13 cellular contexts compared by ENCODE assay signal in genomic region chr9:6418764-6419163, GRCh38. TPM values are rescaled to one million over a fixed set of nuclear protein-coding genes. Genes with fewer than 3 reads are reported as not detected.
DNase-seq lines count a peak whose midpoint lies in the region; ATAC-seq and TF ChIP-seq lines count a peak whose summit lies in the region.
"Had no signal": no experiment of that assay in that cellular context is flagged by ENCODE, and none has a peak within 500 bp of the region (broad histone marks: within the 10 kb centered on the region; RNA-seq: fewer than 3 reads in every experiment).

No MANE protein-coding gene starts in this region.

- TF ChIP-seq POLR2A in ovary (IDR thresholded peaks at IDR 0.05) = no peak
- no peak for TF ChIP-seq POLR2A in prostate gland (IDR thresholded peaks at IDR 0.05)

- H3K27me3 Mint-ChIP-seq in endodermal cell (ENCODE audit: insufficient read depth) = no peaks in the 10 kb centered on the region
- H3K27me3 Mint-ChIP-seq: progenitor cell of endocrine pancreas had no signal

- peaks cover 15 to 78% (median 62%) of the 10 kb centered on the region in 11 experiments; a peak in 21 of 22 replicates for H3K36me3 ChIP-seq in BLaER1 treated with 17β-estradiol and CSF1 and Interleukin-3, amounts not matched to agents 10 nM and 100 nM
- H3K36me3 ChIP-seq in DND-41 (ENCODE audit: insufficient read depth, low read length) (peaks cover 34% of the 10 kb centered on the region), OCI-LY1 (ENCODE audit: insufficient read depth, low read length) (peaks cover 47% of the 10 kb centered on the region), endodermal cell (ENCODE audit: control insufficient read depth, insufficient read depth, low read length) (peaks cover 38% of the 10 kb centered on the region), ovary (no peaks in the 10 kb centered on the region), prostate gland (no peaks in the 10 kb centered on the region)

- H4K20me1 ChIP-seq in BLaER1 treated with 17β-estradiol and CSF1 and Interleukin-3, amounts not matched to agents 10 nM and 100 nM = peaks cover 72 to 100% (median 98%) of the 10 kb centered on the region in 11 experiments; a peak in 21 of 22 replicates
- H4K20me1 ChIP-seq in DND-41 (ENCODE audit: insufficient read depth, low read length) = peaks cover 79% of the 10 kb centered on the region
- no peaks in the 10 kb centered on the region for H4K20me1 ChIP-seq in OCI-LY1 (ENCODE audit: insufficient read depth, low read length)

- H3K4me3 ChIP-seq in BLaER1 treated with 17β-estradiol and CSF1 and Interleukin-3, amounts not matched to agents 10 nM and 100 nM = peak overlapping the region in 1 of 10 experiments; percentile 24; a peak in 1 of 20 replicates
- H3K4me3 ChIP-seq in DND-41 (ENCODE audit: low read depth in 1 of 2, low read length in 2 of 2) (no peak overlapping the region), OCI-LY1 (ENCODE audit: low read depth, low read length, poor library complexity, severe bottlenecking) (no peak overlapping the region), endodermal cell (ENCODE audit: low read length) (no peak overlapping the region), ovary (no peak overlapping the region), prostate gland (no peak overlapping the region)
- H3K4me3 ChIP-seq: hepatocyte had no signal

- H3F3A ChIP-seq in OCI-LY1 (ENCODE audit: insufficient read depth, low read length) = no peaks in the 10 kb centered on the region

- DNase-seq in DND-41 (no peak), endodermal cell (no peak), ovary (no peak), prostate gland (ENCODE audit: low spot score) (no peak)
- DNase-seq: activated effector memory CD4-positive, alpha-beta T cell treated with anti-CD3 and anti-CD28 coated beads, Interleukin-2, amount 50 U/mL, for 16 hours; C1 segment of cervical spinal cord; NCI-H2107; RPMI8226 had no signal

- peaks cover 39 to 53% (median 44%) of the 10 kb centered on the region in 10 experiments for H3K4me1 ChIP-seq in BLaER1 treated with 17β-estradiol and CSF1 and Interleukin-3, amounts not matched to agents 10 nM and 100 nM
- peaks cover 33% of the 10 kb centered on the region for H3K4me1 ChIP-seq in DND-41 (ENCODE audit: insufficient read depth, low read length)
- peaks cover 49% of the 10 kb centered on the region for H3K4me1 ChIP-seq in OCI-LY1 (ENCODE audit: insufficient read depth, low read length, severe bottlenecking)
- no peaks in the 10 kb centered on the region for H3K4me1 ChIP-seq in endodermal cell (ENCODE audit: control insufficient read depth, insufficient read depth, low read length)
- H3K4me1 ChIP-seq in ovary (ENCODE audit: insufficient read depth) = peaks cover 7% of the 10 kb centered on the region
- H3K4me1 ChIP-seq in prostate gland (replicated peaks) = no peaks in the 10 kb centered on the region

- TF ChIP-seq EP300 in ovary (IDR thresholded peaks at IDR 0.05) = no peak

- TF ChIP-seq CTCF in DND-41 (IDR thresholded peaks at IDR 0.05; ENCODE audit: borderline replicate concordance, extremely low read depth, low read length, poor library complexity, severe bottlenecking) = no peak
- TF ChIP-seq CTCF in OCI-LY1 (IDR thresholded peaks at IDR 0.05; ENCODE audit: low read length) = no peak
- no peak for TF ChIP-seq CTCF in endodermal cell (conservative IDR thresholded peaks at IDR 0.05)
- TF ChIP-seq CTCF in ovary (IDR thresholded peaks at IDR 0.05) = no peak
- no peak for TF ChIP-seq CTCF in prostate gland (IDR thresholded peaks at IDR 0.05)

- H3K79me2 ChIP-seq in DND-41 (ENCODE audit: insufficient read depth, low read length) = peaks cover 99% of the 10 kb centered on the region
- H3K79me2 ChIP-seq in OCI-LY1 (ENCODE audit: insufficient read depth, low read length) = peaks cover 99% of the 10 kb centered on the region

- H3K27ac ChIP-seq in BLaER1 treated with 17β-estradiol and CSF1 and Interleukin-3, amounts not matched to agents 10 nM and 100 nM = peak overlapping the region in 3 of 11 experiments; percentile 4 to 26 (median 19); a peak in 6 of 22 replicates
- H3K27ac ChIP-seq in DND-41 (ENCODE audit: low read length) (no peak overlapping the region), OCI-LY1 (ENCODE audit: low read depth, low read length, poor library complexity, severe bottlenecking) (no peak overlapping the region), endodermal cell (ENCODE audit: low read depth, low read length) (no peak overlapping the region), ovary (no peak overlapping the region), prostate gland (no peak overlapping the region)
- H3K27ac ChIP-seq: hepatocyte had no signal

- H3K4me3 Mint-ChIP-seq in endodermal cell = peak overlapping the region; percentile 2

- peaks cover 30% of the 10 kb centered on the region for H3K36me3 Mint-ChIP-seq in endodermal cell (ENCODE audit: low read depth)

- peaks cover 0 to 5% (median 0%) of the 10 kb centered on the region in 11 experiments; a peak in 4 of 22 replicates for H3K9me3 ChIP-seq in BLaER1 treated with 17β-estradiol and CSF1 and Interleukin-3, amounts not matched to agents 10 nM and 100 nM (replicated peaks in 1 of 11)
- H3K9me3 ChIP-seq in DND-41 (ENCODE audit: insufficient read depth, low read length, severe bottlenecking) = no peaks in the 10 kb centered on the region
- H3K9me3 ChIP-seq in OCI-LY1 (ENCODE audit: low read length) = no peaks in the 10 kb centered on the region
- no peaks in the 10 kb centered on the region for H3K9me3 ChIP-seq in endodermal cell (ENCODE audit: control insufficient read depth, low read length)
- H3K9me3 ChIP-seq in ovary = no peaks in the 10 kb centered on the region
- no peaks in the 10 kb centered on the region for H3K9me3 ChIP-seq in prostate gland

- peak overlapping the region; percentile 33 to 95 (median 80); a peak in 20 of 22 replicates for H3K4me2 ChIP-seq in BLaER1 treated with 17β-estradiol and CSF1 and Interleukin-3, amounts not matched to agents 10 nM and 100 nM
- H3K4me2 ChIP-seq in DND-41 (ENCODE audit: insufficient read depth, low read length) (peak overlapping the region; percentile 17; the same call in 1 of the 2 replicates), OCI-LY1 (ENCODE audit: low read length) (0 out of 2 replicates have a peak overlapping the region, but pooled peaks have one; percentile 2)
- H3K4me2 ChIP-seq: hepatocyte had no signal

- no peaks in the 10 kb centered on the region for H3K9me2 ChIP-seq in OCI-LY1 (ENCODE audit: low read depth, low read length)

- peaks cover 33% of the 10 kb centered on the region for H3K4me1 Mint-ChIP-seq in endodermal cell

- H3K27ac Mint-ChIP-seq in endodermal cell = no peak overlapping the region
- H3K27ac Mint-ChIP-seq: progenitor cell of endocrine pancreas had no signal

- 91 to 100% methylated on average over 2 to 3 of the region's 3 CpGs for WGBS in endodermal cell (ENCODE audit: insufficient coverage in 1 of 2, insufficient read length in 1 of 2), 2 experiments
- WGBS in ovary, 3 donors = 78 to 92% (median 89%) methylated on average over 3 of the region's 3 CpGs
- 85% methylated on average over 3 of the region's 3 CpGs for WGBS in prostate gland

- H3K9me3 Mint-ChIP-seq in endodermal cell = peaks cover 2% of the 10 kb centered on the region

- no peaks in the 10 kb centered on the region for H3K27me3 ChIP-seq in BLaER1 treated with 17β-estradiol and CSF1 and Interleukin-3, amounts not matched to agents 10 nM and 100 nM
- H3K27me3 ChIP-seq in DND-41 (ENCODE audit: insufficient read depth, low read length, poor library complexity) (no peaks in the 10 kb centered on the region), OCI-LY1 (ENCODE audit: insufficient read depth, low read length) (no peaks in the 10 kb centered on the region), endodermal cell (ENCODE audit: control insufficient read depth, insufficient read depth, low read length, poor library complexity, severe bottlenecking) (no peaks in the 10 kb centered on the region), ovary (no peaks in the 10 kb centered on the region), prostate gland (replicated peaks; ENCODE audit: insufficient read depth) (no peaks in the 10 kb centered on the region)
- H3K27me3 ChIP-seq: hepatocyte had no signal

- no peak overlapping the region for H2AFZ ChIP-seq in DND-41 (ENCODE audit: low read depth, low read length)
- H2AFZ ChIP-seq in OCI-LY1 (ENCODE audit: low read length) = no peak overlapping the region
- H2AFZ ChIP-seq: hepatocyte had no signal

- intact Hi-C loops in ovary (cut with DNase I) = loop anchor here in 2 of 4 donors (10.0 kb wide), 2 partner anchors 256 to 266 kb away; no protein-coding TSS in a partner anchor
- intact Hi-C loops in prostate gland (cut with DNase I) = loop anchor here (10.0 kb wide), 1 partner anchor 794 kb away; the partner anchor contains the start of gene RIC1

- no peak overlapping the region for H3K9ac ChIP-seq in BLaER1 treated with 17β-estradiol and CSF1 and Interleukin-3, amounts not matched to agents 10 nM and 100 nM
- H3K9ac ChIP-seq in DND-41 (ENCODE audit: low read depth, low read length) = 0 out of 2 replicates have a peak overlapping the region, but pooled peaks have one; percentile 15
- H3K9ac ChIP-seq in OCI-LY1 (ENCODE audit: low read length) = no peak overlapping the region
- no peak overlapping the region for H3K9ac ChIP-seq in endodermal cell (ENCODE audit: extremely low read depth, low read length, poor library complexity, severe bottlenecking)

- ATAC-seq in DND-41 (ENCODE audit: insufficient read depth, low read depth) (no peak), GM19023 (IDR thresholded peaks at IDR 0.05; ENCODE audit: unreplicated experiment) (no peak)

RNA-seq across cellular contexts. Expression of gene UHRF2, which starts 5.8 kb away (rescaled TPM):
- total RNA-seq in endodermal cell = 10 to 100 TPM; 69.4 to 83.2 TPM
- 51.8 TPM for polyA plus RNA-seq in endodermal cell (2013, experiment 1 of 2)
- polyA plus RNA-seq in endodermal cell (2013, experiment 2 of 2) = 50.1 TPM
- 10 to 100 TPM; 37.3 to 63.3 (median 46.7) TPM for total RNA-seq in ovary
- polyA plus RNA-seq in ovary = 10 to 100 TPM; 27.2 to 33.1 TPM
- 10 to 100 TPM; 41.9 to 52.1 TPM for total RNA-seq in prostate gland

Comparison
In these comparisons a context has a peak if more than half of its experiments do, and no peak if none do; other contexts are left out.
1. H3K4me2 ChIP-seq: peak in every context shown above with its lines; median percentile 80 in BLaER1 treated with 17β-estradiol and CSF1 and Interleukin-3, amounts not matched to agents 10 nM and 100 nM; 17 in DND-41; 2 in OCI-LY1.